In the genomic region with DNA sequence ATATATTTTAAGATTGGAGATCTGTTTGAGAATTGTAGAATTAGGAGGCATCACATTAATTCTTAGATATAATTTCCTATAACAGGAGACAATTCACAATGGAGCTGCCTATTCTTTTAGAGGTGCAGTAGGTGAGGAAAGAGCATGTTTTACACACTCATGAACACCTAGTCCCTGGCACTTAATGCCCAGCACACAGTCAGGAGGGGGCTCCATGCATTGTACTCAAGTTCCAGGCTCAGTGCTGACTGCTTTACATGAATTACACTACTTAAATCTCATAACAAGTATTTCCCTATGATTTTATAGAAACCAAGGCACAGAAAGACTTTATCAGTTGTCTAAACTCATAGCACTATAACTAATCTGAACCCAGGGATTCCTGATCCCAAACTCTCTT, we compare ENCODE assay signal across 1 cellular context.
TF ChIP-seq lines count a peak whose summit lies in the region.

No MANE protein-coding gene starts in this region.

TF ChIP-seq in liver, 16 proteins besides CTCF, POLR2A, EP300 and RAD21:
- TF ChIP-seq, protein P1, sequence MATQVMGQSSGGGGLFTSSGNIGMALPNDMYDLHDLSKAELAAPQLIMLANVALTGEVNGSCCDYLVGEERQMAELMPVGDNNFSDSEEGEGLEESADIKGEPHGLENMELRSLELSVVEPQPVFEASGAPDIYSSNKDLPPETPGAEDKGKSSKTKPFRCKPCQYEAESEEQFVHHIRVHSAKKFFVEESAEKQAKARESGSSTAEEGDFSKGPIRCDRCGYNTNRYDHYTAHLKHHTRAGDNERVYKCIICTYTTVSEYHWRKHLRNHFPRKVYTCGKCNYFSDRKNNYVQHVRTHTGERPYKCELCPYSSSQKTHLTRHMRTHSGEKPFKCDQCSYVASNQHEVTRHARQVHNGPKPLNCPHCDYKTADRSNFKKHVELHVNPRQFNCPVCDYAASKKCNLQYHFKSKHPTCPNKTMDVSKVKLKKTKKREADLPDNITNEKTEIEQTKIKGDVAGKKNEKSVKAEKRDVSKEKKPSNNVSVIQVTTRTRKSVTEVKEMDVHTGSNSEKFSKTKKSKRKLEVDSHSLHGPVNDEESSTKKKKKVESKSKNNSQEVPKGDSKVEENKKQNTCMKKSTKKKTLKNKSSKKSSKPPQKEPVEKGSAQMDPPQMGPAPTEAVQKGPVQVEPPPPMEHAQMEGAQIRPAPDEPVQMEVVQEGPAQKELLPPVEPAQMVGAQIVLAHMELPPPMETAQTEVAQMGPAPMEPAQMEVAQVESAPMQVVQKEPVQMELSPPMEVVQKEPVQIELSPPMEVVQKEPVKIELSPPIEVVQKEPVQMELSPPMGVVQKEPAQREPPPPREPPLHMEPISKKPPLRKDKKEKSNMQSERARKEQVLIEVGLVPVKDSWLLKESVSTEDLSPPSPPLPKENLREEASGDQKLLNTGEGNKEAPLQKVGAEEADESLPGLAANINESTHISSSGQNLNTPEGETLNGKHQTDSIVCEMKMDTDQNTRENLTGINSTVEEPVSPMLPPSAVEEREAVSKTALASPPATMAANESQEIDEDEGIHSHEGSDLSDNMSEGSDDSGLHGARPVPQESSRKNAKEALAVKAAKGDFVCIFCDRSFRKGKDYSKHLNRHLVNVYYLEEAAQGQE (IDR thresholded peaks at IDR 0.05), result no peak
- TF ChIP-seq, protein P2, sequence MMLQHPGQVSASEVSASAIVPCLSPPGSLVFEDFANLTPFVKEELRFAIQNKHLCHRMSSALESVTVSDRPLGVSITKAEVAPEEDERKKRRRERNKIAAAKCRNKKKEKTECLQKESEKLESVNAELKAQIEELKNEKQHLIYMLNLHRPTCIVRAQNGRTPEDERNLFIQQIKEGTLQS (IDR thresholded peaks at IDR 0.05), result no peak
- TF ChIP-seq YY1 (IDR thresholded peaks at IDR 0.05), result no peak
- TF ChIP-seq GABPA (IDR thresholded peaks at IDR 0.05 in 1 of 2, conservative IDR thresholded peaks at IDR 0.05 in 1 of 2), result no peak
- TF ChIP-seq, protein P3, sequence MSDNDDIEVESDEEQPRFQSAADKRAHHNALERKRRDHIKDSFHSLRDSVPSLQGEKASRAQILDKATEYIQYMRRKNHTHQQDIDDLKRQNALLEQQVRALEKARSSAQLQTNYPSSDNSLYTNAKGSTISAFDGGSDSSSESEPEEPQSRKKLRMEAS (IDR thresholded peaks at IDR 0.05), result no peak
- TF ChIP-seq SP1 (IDR thresholded peaks at IDR 0.05), result no peak
- TF ChIP-seq FOXA1 (IDR thresholded peaks at IDR 0.05), result no peak
- no peak for TF ChIP-seq JUND (IDR thresholded peaks at IDR 0.05)
- TF ChIP-seq, protein P4, sequence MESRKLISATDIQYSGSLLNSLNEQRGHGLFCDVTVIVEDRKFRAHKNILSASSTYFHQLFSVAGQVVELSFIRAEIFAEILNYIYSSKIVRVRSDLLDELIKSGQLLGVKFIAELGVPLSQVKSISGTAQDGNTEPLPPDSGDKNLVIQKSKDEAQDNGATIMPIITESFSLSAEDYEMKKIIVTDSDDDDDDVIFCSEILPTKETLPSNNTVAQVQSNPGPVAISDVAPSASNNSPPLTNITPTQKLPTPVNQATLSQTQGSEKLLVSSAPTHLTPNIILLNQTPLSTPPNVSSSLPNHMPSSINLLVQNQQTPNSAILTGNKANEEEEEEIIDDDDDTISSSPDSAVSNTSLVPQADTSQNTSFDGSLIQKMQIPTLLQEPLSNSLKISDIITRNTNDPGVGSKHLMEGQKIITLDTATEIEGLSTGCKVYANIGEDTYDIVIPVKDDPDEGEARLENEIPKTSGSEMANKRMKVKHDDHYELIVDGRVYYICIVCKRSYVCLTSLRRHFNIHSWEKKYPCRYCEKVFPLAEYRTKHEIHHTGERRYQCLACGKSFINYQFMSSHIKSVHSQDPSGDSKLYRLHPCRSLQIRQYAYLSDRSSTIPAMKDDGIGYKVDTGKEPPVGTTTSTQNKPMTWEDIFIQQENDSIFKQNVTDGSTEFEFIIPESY (IDR thresholded peaks at IDR 0.05), result no peak
- no peak for TF ChIP-seq RXRA (IDR thresholded peaks at IDR 0.05)
- TF ChIP-seq FOXA2 (IDR thresholded peaks at IDR 0.05), result no peak
- TF ChIP-seq HNF4G (IDR thresholded peaks at IDR 0.05), result no peak
- no peak for TF ChIP-seq TAF1 (conservative IDR thresholded peaks at IDR 0.05)
- no peak for TF ChIP-seq EGR1 (IDR thresholded peaks at IDR 0.05; ENCODE audit: low read depth in 2 of 2)
- no peak for TF ChIP-seq HNF4A (conservative IDR thresholded peaks at IDR 0.05)
- no peak for TF ChIP-seq NR2F2 (IDR thresholded peaks at IDR 0.05)
